1 cellular context compared by ENCODE assay signal in the genomic region with DNA sequence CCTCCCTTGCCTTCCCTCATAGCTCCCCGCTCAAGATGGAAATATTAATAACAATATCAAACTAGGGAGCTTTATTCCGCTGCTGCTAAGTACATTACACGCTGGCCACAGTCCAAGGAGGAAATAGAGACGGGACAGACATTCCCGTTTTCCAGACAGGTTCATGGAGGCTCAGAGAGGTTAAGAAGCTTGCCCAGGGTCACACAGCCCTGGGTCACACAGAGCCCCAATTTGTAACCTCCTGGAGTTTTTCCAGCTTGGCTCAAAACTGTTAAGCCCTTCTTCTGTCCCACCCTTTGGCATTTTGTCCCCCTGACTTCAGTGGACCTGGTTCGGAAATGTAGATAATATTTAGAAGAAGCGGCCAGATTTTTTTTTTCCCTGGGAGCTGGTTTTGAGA.
TF ChIP-seq lines count a peak whose summit lies in the region.

No MANE protein-coding gene starts in this region.

TF ChIP-seq in IMR-90, 13 proteins besides CTCF, POLR2A, EP300 and RAD21 (continued from another document):
- TF ChIP-seq, protein P1, sequence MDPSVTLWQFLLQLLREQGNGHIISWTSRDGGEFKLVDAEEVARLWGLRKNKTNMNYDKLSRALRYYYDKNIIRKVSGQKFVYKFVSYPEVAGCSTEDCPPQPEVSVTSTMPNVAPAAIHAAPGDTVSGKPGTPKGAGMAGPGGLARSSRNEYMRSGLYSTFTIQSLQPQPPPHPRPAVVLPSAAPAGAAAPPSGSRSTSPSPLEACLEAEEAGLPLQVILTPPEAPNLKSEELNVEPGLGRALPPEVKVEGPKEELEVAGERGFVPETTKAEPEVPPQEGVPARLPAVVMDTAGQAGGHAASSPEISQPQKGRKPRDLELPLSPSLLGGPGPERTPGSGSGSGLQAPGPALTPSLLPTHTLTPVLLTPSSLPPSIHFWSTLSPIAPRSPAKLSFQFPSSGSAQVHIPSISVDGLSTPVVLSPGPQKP (IDR thresholded peaks at IDR 0.05; ENCODE audit: borderline replicate concordance, low read depth, low read length) = no peak
- no peak for TF ChIP-seq MXI1 (IDR thresholded peaks at IDR 0.05; ENCODE audit: borderline replicate concordance, low read depth, low read length)
- no peak for TF ChIP-seq RFX5 (IDR thresholded peaks at IDR 0.05; ENCODE audit: low read depth, low read length)
